1 cellular context compared by ENCODE assay signal in genomic region chr7:69177941-69178494, GRCh38.
TF ChIP-seq lines count a peak whose summit lies in the region.

No MANE protein-coding gene starts in this region.

TF ChIP-seq in HepG2, 621 proteins besides CTCF, POLR2A, EP300 and RAD21 (continued from another document):
- no peak for TF ChIP-seq TOPORS (CRISPR knock-in tag; IDR thresholded peaks at IDR 0.05)
- no peak for TF ChIP-seq GLI4 (CRISPR knock-in tag; IDR thresholded peaks at IDR 0.05; ENCODE audit: borderline replicate concordance)
- TF ChIP-seq SETDB1 (CRISPR knock-in tag; IDR thresholded peaks at IDR 0.05; ENCODE audit: borderline replicate concordance): no peak
- no peak for TF ChIP-seq DNMT1 (CRISPR knock-in tag; IDR thresholded peaks at IDR 0.05)
- TF ChIP-seq POLR2G (IDR thresholded peaks at IDR 0.05; ENCODE audit: low read depth, low read length): no peak
